Comparison of ENCODE assay signal across 23 cellular contexts in genomic region chr11:118537409-118537980, GRCh38. TPM values are rescaled to one million over a fixed set of nuclear protein-coding genes. Genes with fewer than 3 reads are reported as not detected.
DNase-seq lines count a peak whose midpoint lies in the region; ATAC-seq, FAIRE-seq and TF ChIP-seq lines count a peak whose summit lies in the region.
"Had no signal": no experiment of that assay in that cellular context is flagged by ENCODE, and none has a peak within 500 bp of the region (broad histone marks: within the 10 kb centered on the region; RNA-seq: fewer than 3 reads in every experiment).

No MANE protein-coding gene starts in this region.

- H3K27me3 ChIP-seq in GM12878 (replicated peaks in 1 of 2; ENCODE audit: control insufficient read depth in 2 of 2, insufficient read depth in 2 of 2, low read length in 1 of 2) = no peaks in the 10 kb centered on the region
- H3K27me3 ChIP-seq: SJCRH30 had no signal

- no peak for TF ChIP-seq CTCF in activated CD8-positive, alpha-beta T cell treated with anti-CD3 and anti-CD28 coated beads for 36 hours (IDR thresholded peaks at IDR 0.05)
- TF ChIP-seq CTCF in GM12878 (IDR thresholded peaks at IDR 0.05 in 2 of 3, conservative IDR thresholded peaks at IDR 0.05 in 1 of 3; ENCODE audit: control insufficient read depth in 2 of 3, extremely low read depth in 1 of 3, insufficient read depth in 1 of 3, low read depth in 3 of 3, low read length in 3 of 3) = no peak

- no peak for TF ChIP-seq EP300 in GM12878 (IDR thresholded peaks at IDR 0.05; ENCODE audit: borderline replicate concordance in 1 of 2, control insufficient read depth in 1 of 2, low read depth in 2 of 2, low read length in 2 of 2)

- H3K4me3 ChIP-seq in GM12878 = no peak overlapping the region
- H3K4me3 ChIP-seq: SJCRH30 had no signal

- H3K4me3 Mint-ChIP-seq in activated CD8-positive, alpha-beta T cell treated with anti-CD3 and anti-CD28 coated beads for 36 hours = no peak overlapping the region
- H3K4me3 Mint-ChIP-seq in activated CD8-positive, alpha-beta T cell treated with anti-CD3 and anti-CD28 coated beads, Interleukin-2, amount 10 ng/mL, durations not matched to agents 7 days and 5 days = no peak overlapping the region
- H3K4me3 Mint-ChIP-seq: B cell had no signal

- TF ChIP-seq POLR2A in GM12878 (IDR thresholded peaks at IDR 0.05; ENCODE audit: low read depth, low read length) = no peak

- H3K9me3 Mint-ChIP-seq in activated CD8-positive, alpha-beta T cell treated with anti-CD3 and anti-CD28 coated beads for 36 hours = no peaks in the 10 kb centered on the region
- no peaks in the 10 kb centered on the region for H3K9me3 Mint-ChIP-seq in activated CD8-positive, alpha-beta T cell treated with anti-CD3 and anti-CD28 coated beads, Interleukin-2, amount 10 ng/mL, durations not matched to agents 7 days and 5 days (ENCODE audit: insufficient read depth)
- H3K9me3 Mint-ChIP-seq: IgD-negative memory B cell had no signal

- H4K20me1 ChIP-seq in GM12878 (ENCODE audit: control insufficient read depth, insufficient read depth) = no peaks in the 10 kb centered on the region

- CTCF ChIA-PET in activated CD8-positive, alpha-beta T cell treated with anti-CD3 and anti-CD28 coated beads for 36 hours (lab: Charles Lee) = interaction anchor here (1.2 kb wide), 1 partner anchor 10 kb away, joined by 3 read pairs; the partner anchor contains the start of gene TTC36
- CTCF ChIA-PET in activated CD8-positive, alpha-beta T cell treated with anti-CD3 and anti-CD28 coated beads, Interleukin-2, amount 10 ng/mL, durations not matched to agents 7 days and 5 days (lab: Charles Lee) = no interaction called here
- CTCF ChIA-PET in GM12878 (lab: Yijun Ruan, JAX) = no interaction called here

- DNase-seq in activated CD8-positive, alpha-beta T cell treated with anti-CD3 and anti-CD28 coated beads for 36 hours = no peak
- DNase-seq in activated CD8-positive, alpha-beta T cell treated with anti-CD3 and anti-CD28 coated beads, Interleukin-2, amount 10 ng/mL, durations not matched to agents 7 days and 5 days = no peak
- peak; percentile 40 for DNase-seq in M059J (ENCODE audit: low read depth)
- no peak for DNase-seq in GM12878 (ENCODE audit: low read depth, low spot score)
- DNase-seq in mesenteric fat pad (ENCODE audit: low spot score) = peak; percentile 72
- no peak for DNase-seq in NCI-H446 treated with DMSO at 0.1 percent for 48 hours (lab: John Stamatoyannopoulos, UW)
- no peak for DNase-seq in activated gamma-delta T cell treated with Interleukin-2 at 50 U/mL for 16 hours
- DNase-seq: DMS53, H7, Karpas-422, NCI-H1092 treated with DMSO at 0.1 percent for 48 hours, NCI-H1436 treated with DMSO at 0.1 percent for 48 hours, NCI-H1930, NCI-H2227 treated with DMSO at 0.1 percent for 48 hours, NCI-H510A treated with DMSO at 0.1 percent for 48 hours, NCI-H748 treated with DMSO at 0.1 percent for 48 hours, SJCRH30 had no signal

- no TSS peak for BruUV-seq in GM12878 (replicated peaks; lab: Mats Ljungman, UMichigan)

- no peak overlapping the region for H3K27ac ChIP-seq in GM12878 (ENCODE audit: control insufficient read depth, insufficient read depth)
- H3K27ac ChIP-seq: SJCRH30 had no signal

- H3K36me3 ChIP-seq in GM12878 (ENCODE audit: control insufficient read depth in 2 of 2, insufficient read depth in 2 of 2, low read length in 1 of 2) = no peaks in the 10 kb centered on the region
- H3K36me3 ChIP-seq: SJCRH30 had no signal

- H3K9me3 ChIP-seq in GM12878 (replicated peaks; ENCODE audit: control insufficient read depth, insufficient read depth, low read length) = no peaks in the 10 kb centered on the region
- H3K9me3 ChIP-seq: SJCRH30 had no signal

- H3K4me2 ChIP-seq in GM12878 (ENCODE audit: control insufficient read depth, insufficient read depth) = no peak overlapping the region

- RAD21 ChIA-PET in GM12878 (lab: Charles Lee; ENCODE audit: unreplicated experiment) = no interaction called here

- FAIRE-seq in GM12878 (lab: Jason Lieb, UNC) = peak; percentile 35
- FAIRE-seq: D721Med had no signal

- H3K9ac ChIP-seq in GM12878 (ENCODE audit: control insufficient read depth, insufficient read depth, low read length) = no peak overlapping the region

- no peaks in the 10 kb centered on the region for H3K79me2 ChIP-seq in GM12878 (ENCODE audit: control insufficient read depth, insufficient read depth, low read length)

- ATAC-seq in activated CD8-positive, alpha-beta T cell treated with anti-CD3 and anti-CD28 coated beads for 36 hours = no peak
- no peak for ATAC-seq in activated CD8-positive, alpha-beta T cell treated with anti-CD3 and anti-CD28 coated beads, Interleukin-2, amount 10 ng/mL, durations not matched to agents 7 days and 5 days
- ATAC-seq in GM12878 (no peak), HG03135 (IDR thresholded peaks at IDR 0.05; ENCODE audit: unreplicated experiment) (no peak)
- ATAC-seq: Panc1 had no signal

- intact Hi-C loops in activated CD8-positive, alpha-beta T cell treated with anti-CD3 and anti-CD28 coated beads for 36 hours (cut with micrococcal nuclease) = no loop called here
- intact Hi-C loops in GM12878 (cut with micrococcal nuclease; ENCODE audit: unreplicated experiment) = no loop called here

- peaks cover 3% of the 10 kb centered on the region for H3K4me1 Mint-ChIP-seq in activated CD8-positive, alpha-beta T cell treated with anti-CD3 and anti-CD28 coated beads for 36 hours (ENCODE audit: low read depth)
- H3K4me1 Mint-ChIP-seq in activated CD8-positive, alpha-beta T cell treated with anti-CD3 and anti-CD28 coated beads, Interleukin-2, amount 10 ng/mL, durations not matched to agents 7 days and 5 days (ENCODE audit: low read depth) = peaks cover 2% of the 10 kb centered on the region
- H3K4me1 Mint-ChIP-seq: B cell had no signal

- H3K36me3 Mint-ChIP-seq in activated CD8-positive, alpha-beta T cell treated with anti-CD3 and anti-CD28 coated beads for 36 hours (ENCODE audit: low read depth) = no peaks in the 10 kb centered on the region
- H3K36me3 Mint-ChIP-seq in activated CD8-positive, alpha-beta T cell treated with anti-CD3 and anti-CD28 coated beads, Interleukin-2, amount 10 ng/mL, durations not matched to agents 7 days and 5 days (ENCODE audit: low read depth) = peaks cover 2% of the 10 kb centered on the region

- H3K4me1 ChIP-seq in GM12878 (ENCODE audit: control insufficient read depth, insufficient read depth, low read length) = no peaks in the 10 kb centered on the region
- H3K4me1 ChIP-seq: SJCRH30 had no signal

- H3K27ac Mint-ChIP-seq in activated CD8-positive, alpha-beta T cell treated with anti-CD3 and anti-CD28 coated beads for 36 hours = peak overlapping the region; percentile 30
- no peak overlapping the region for H3K27ac Mint-ChIP-seq in activated CD8-positive, alpha-beta T cell treated with anti-CD3 and anti-CD28 coated beads, Interleukin-2, amount 10 ng/mL, durations not matched to agents 7 days and 5 days
- H3K27ac Mint-ChIP-seq: B cell, IgD-negative memory B cell had no signal

- no peak overlapping the region for H2AFZ ChIP-seq in GM12878 (ENCODE audit: control insufficient read depth, low read depth, low read length)

- no peaks in the 10 kb centered on the region for H3K27me3 Mint-ChIP-seq in activated CD8-positive, alpha-beta T cell treated with anti-CD3 and anti-CD28 coated beads for 36 hours
- no peaks in the 10 kb centered on the region for H3K27me3 Mint-ChIP-seq in activated CD8-positive, alpha-beta T cell treated with anti-CD3 and anti-CD28 coated beads, Interleukin-2, amount 10 ng/mL, durations not matched to agents 7 days and 5 days (ENCODE audit: low read depth)
- H3K27me3 Mint-ChIP-seq: B cell, IgD-negative memory B cell had no signal

- POLR2A ChIA-PET in activated CD8-positive, alpha-beta T cell treated with anti-CD3 and anti-CD28 coated beads for 36 hours (lab: Charles Lee) = no interaction called here
- POLR2A ChIA-PET in activated CD8-positive, alpha-beta T cell treated with anti-CD3 and anti-CD28 coated beads, Interleukin-2, amount 10 ng/mL, durations not matched to agents 7 days and 5 days (lab: Charles Lee) = no interaction called here
- POLR2A ChIA-PET in GM12878 (lab: Charles Lee) = no interaction called here

- WGBS in GM12878 (ENCODE audit: insufficient coverage, insufficient replicate concordance, low lambda C conversion rate, missing lambda C conversion rate) = 31% methylated on average over 6 of the region's 6 CpGs

- SMC1A ChIA-PET in GM12878 (lab: Charles Lee; ENCODE audit: uncharacterized antibody, unreplicated experiment) = interaction anchor here (1.0 kb wide), 1 partner anchor 12 kb away, joined by 5 read pairs; no protein-coding TSS in a partner anchor

- TF ChIP-seq RAD21 in GM12878 (IDR thresholded peaks at IDR 0.05; ENCODE audit: insufficient read depth, low read depth, low read length) = no peak

- in situ Hi-C loops in GM12878 (cut with MboI) = no loop called here

RNA-seq across cellular contexts. Expression of gene TMEM25, which starts 6.5 kb away (rescaled TPM):
- 10 to 100 TPM in 1 of 2 experiments, 1 to 10 TPM in 1; 9.8 to 15.0 TPM for total RNA-seq in activated CD8-positive, alpha-beta T cell treated with anti-CD3 and anti-CD28 coated beads for 36 hours
- total RNA-seq in activated CD8-positive, alpha-beta T cell treated with anti-CD3 and anti-CD28 coated beads, Interleukin-2, amount 10 ng/mL, durations not matched to agents 7 days and 5 days = 1 to 10 TPM; 6.1 to 8.9 TPM
- total RNA-seq in M059J (2014; rRNA removed; shearing (Covaris generic)) = 20.9 and 22.0 TPM in 2 replicates
- total RNA-seq in GM12878 (2013; cell fraction: nucleolus; rRNA removed) = 33.7 and 45.1 TPM in 2 replicates
- total RNA-seq in GM12878 (2014; rRNA removed) (7.9 and 13.9 TPM in 2 replicates), GM12878 (2014; rRNA removed; fragmentation: Illumina TruSeq; extraction: Trizol) (4.6 and 5.2 TPM in 2 replicates), GM12878 (2021) (8.5 and 10.2 TPM in 2 replicates), mesenteric fat pad (2.7 TPM)
- polyA plus RNA-seq in GM12878 (2011; ENCODE audit: low read depth) = 3.3 TPM
- polyA plus RNA-seq in GM12878 (2011; rRNA removed) (3.3 and 5.2 TPM in 2 replicates), GM12878 (2014; fragmentation: Illumina TruSeq; extraction: Trizol) (3.5 and 7.5 TPM in 2 replicates), GM12878 (2014; fragmentation: Nextera tagmentation; extraction: Ambion mirVana) (1 to 10 TPM; 1.4 to 1.7 TPM), GM12878 (2014; rRNA removed) (7.9 and 9.4 TPM in 2 replicates), GM12878 (2016; fragmentation: Nextera tagmentation; extraction: Ambion mirVana) (1 to 10 TPM; 8.2 to 9.1 TPM)
- 7.7 and 9.1 TPM in 2 replicates for polyA plus RNA-seq in GM12878 (2011; cell fraction: cytosol; rRNA removed)
- polyA plus RNA-seq in GM12878 (2011; cell fraction: nucleus; rRNA removed) = 35.3 and 37.5 TPM in 2 replicates
- 5.8 and 6.8 TPM in 2 replicates for polyA plus RNA-seq in GM12878 (2012)
- 12.9 and 13.1 TPM in 2 replicates for polyA minus RNA-seq in GM12878 (2011; rRNA and poly(A)+ RNA removed)
- polyA minus RNA-seq in GM12878 (2011; cell fraction: cytosol; rRNA and poly(A)+ RNA removed) = 2.2 and 4.5 TPM in 2 replicates
- 18.0 and 21.9 TPM in 2 replicates for polyA minus RNA-seq in GM12878 (2011; cell fraction: nucleus; rRNA and poly(A)+ RNA removed)

RNA-seq across cellular contexts. Expression of gene TTC36, which starts 10.2 kb away (rescaled TPM):
- under 1 TPM; 0.36 to 0.43 TPM for total RNA-seq in activated CD8-positive, alpha-beta T cell treated with anti-CD3 and anti-CD28 coated beads for 36 hours
- under 1 TPM; 0.37 to 0.99 TPM for total RNA-seq in activated CD8-positive, alpha-beta T cell treated with anti-CD3 and anti-CD28 coated beads, Interleukin-2, amount 10 ng/mL, durations not matched to agents 7 days and 5 days
- 0.32 TPM in 1 of 2 replicates, not detected in the other for total RNA-seq in M059J (2014; rRNA removed; shearing (Covaris generic))
- 0.71 TPM in 1 of 2 replicates, not detected in the other for total RNA-seq in GM12878 (2013; cell fraction: nucleolus; rRNA removed)
- total RNA-seq in GM12878 (2014; rRNA removed) (0.49 TPM in 1 of 2 replicates, not detected in the other), GM12878 (2014; rRNA removed; fragmentation: Illumina TruSeq; extraction: Trizol) (not detected in 2 replicates), GM12878 (2021) (0.27 TPM in 1 of 2 replicates, not detected in the other), mesenteric fat pad (not detected)
- not detected for polyA plus RNA-seq in GM12878 (2011; ENCODE audit: low read depth)
- polyA plus RNA-seq in GM12878 (2011; rRNA removed) (not detected in 2 replicates), GM12878 (2014; fragmentation: Illumina TruSeq; extraction: Trizol) (not detected in 2 replicates), GM12878 (2014; fragmentation: Nextera tagmentation; extraction: Ambion mirVana) (not detected), GM12878 (2014; rRNA removed) (0.22 and 0.28 TPM in 2 replicates), GM12878 (2016; fragmentation: Nextera tagmentation; extraction: Ambion mirVana) (under 1 TPM; 0.59 to 0.78 TPM)
- not detected in 2 replicates for polyA plus RNA-seq in GM12878 (2011; cell fraction: cytosol; rRNA removed)
- not detected in 2 replicates for polyA plus RNA-seq in GM12878 (2011; cell fraction: nucleus; rRNA removed)
- 0.15 TPM in 1 of 2 replicates, not detected in the other for polyA plus RNA-seq in GM12878 (2012)
- not detected in 2 replicates for polyA minus RNA-seq in GM12878 (2011; rRNA and poly(A)+ RNA removed)
- not detected in 2 replicates for polyA minus RNA-seq in GM12878 (2011; cell fraction: cytosol; rRNA and poly(A)+ RNA removed)
- 0.67 TPM in 1 of 2 replicates, not detected in the other for polyA minus RNA-seq in GM12878 (2011; cell fraction: nucleus; rRNA and poly(A)+ RNA removed)
- total RNA-seq: A172, H7 had no signal

RNA-seq across cellular contexts. Expression of gene IFT46, which starts 28.2 kb away (rescaled TPM):
- total RNA-seq in activated CD8-positive, alpha-beta T cell treated with anti-CD3 and anti-CD28 coated beads for 36 hours = 10 to 100 TPM; 14.9 to 16.0 TPM
- total RNA-seq in activated CD8-positive, alpha-beta T cell treated with anti-CD3 and anti-CD28 coated beads, Interleukin-2, amount 10 ng/mL, durations not matched to agents 7 days and 5 days = 10 to 100 TPM; 12.0 to 12.3 TPM
- total RNA-seq in M059J (2014; rRNA removed; shearing (Covaris generic)) = 52.3 and 55.3 TPM in 2 replicates
- total RNA-seq in GM12878 (2013; cell fraction: nucleolus; rRNA removed) = 16.4 TPM in 2 replicates
- total RNA-seq in GM12878 (2014; rRNA removed) = 15.4 and 19.3 TPM in 2 replicates
- total RNA-seq in GM12878 (2014; rRNA removed; fragmentation: Illumina TruSeq; extraction: Trizol) = 15.0 and 15.3 TPM in 2 replicates
- total RNA-seq in GM12878 (2021) = 10.3 and 11.2 TPM in 2 replicates
- 8.8 TPM for polyA plus RNA-seq in GM12878 (2011; ENCODE audit: low read depth)
- 26.6 and 29.7 TPM in 2 replicates for polyA plus RNA-seq in GM12878 (2011; rRNA removed)
- 22.1 and 22.6 TPM in 2 replicates for polyA plus RNA-seq in GM12878 (2011; cell fraction: cytosol; rRNA removed)
- 15.3 and 18.3 TPM in 2 replicates for polyA plus RNA-seq in GM12878 (2011; cell fraction: nucleus; rRNA removed)
- polyA plus RNA-seq in GM12878 (2012) = 9.4 and 10.4 TPM in 2 replicates
- polyA plus RNA-seq in GM12878 (2014; fragmentation: Illumina TruSeq; extraction: Trizol) = 16.8 and 23.4 TPM in 2 replicates
- polyA plus RNA-seq in GM12878 (2014; fragmentation: Nextera tagmentation; extraction: Ambion mirVana) = 10 to 100 TPM; 19.4 to 21.6 TPM
- 12.6 and 14.5 TPM in 2 replicates for polyA plus RNA-seq in GM12878 (2014; rRNA removed)
- polyA plus RNA-seq in GM12878 (2016; fragmentation: Nextera tagmentation; extraction: Ambion mirVana) = 10 to 100 TPM; 14.2 to 16.6 TPM
- 22.0 and 23.3 TPM in 2 replicates for polyA minus RNA-seq in GM12878 (2011; rRNA and poly(A)+ RNA removed)
- 4.9 and 9.5 TPM in 2 replicates for polyA minus RNA-seq in GM12878 (2011; cell fraction: cytosol; rRNA and poly(A)+ RNA removed)
- 4.2 and 5.4 TPM in 2 replicates for polyA minus RNA-seq in GM12878 (2011; cell fraction: nucleus; rRNA and poly(A)+ RNA removed)
- total RNA-seq in mesenteric fat pad = 11.4 TPM

RNA-seq across cellular contexts. Expression of gene ARCN1, which starts 34.7 kb away (rescaled TPM):
- total RNA-seq in activated CD8-positive, alpha-beta T cell treated with anti-CD3 and anti-CD28 coated beads for 36 hours = 100 to 1,000 TPM; 134 to 135 TPM
- total RNA-seq in activated CD8-positive, alpha-beta T cell treated with anti-CD3 and anti-CD28 coated beads, Interleukin-2, amount 10 ng/mL, durations not matched to agents 7 days and 5 days = 100 to 1,000 TPM; 106 to 109 TPM
- total RNA-seq in M059J (2014; rRNA removed; shearing (Covaris generic)) = 246 and 304 TPM in 2 replicates
- 40.2 and 41.9 TPM in 2 replicates for total RNA-seq in GM12878 (2013; cell fraction: nucleolus; rRNA removed)
- total RNA-seq in GM12878 (2014; rRNA removed) (72.6 and 79.6 TPM in 2 replicates), GM12878 (2014; rRNA removed; fragmentation: Illumina TruSeq; extraction: Trizol) (88.9 and 99.6 TPM in 2 replicates), GM12878 (2021) (116 and 118 TPM in 2 replicates), mesenteric fat pad (176 TPM)
- polyA plus RNA-seq in GM12878 (2011; ENCODE audit: low read depth) = 77.4 TPM
- polyA plus RNA-seq in GM12878 (2011; rRNA removed) (172 and 177 TPM in 2 replicates), GM12878 (2014; fragmentation: Illumina TruSeq; extraction: Trizol) (152 and 180 TPM in 2 replicates), GM12878 (2014; fragmentation: Nextera tagmentation; extraction: Ambion mirVana) (10 to 100 TPM; 33.3 to 47.4 TPM), GM12878 (2014; rRNA removed) (90.3 and 103 TPM in 2 replicates), GM12878 (2016; fragmentation: Nextera tagmentation; extraction: Ambion mirVana) (100 to 1,000 TPM; 109 to 114 TPM)
- 133 and 164 TPM in 2 replicates for polyA plus RNA-seq in GM12878 (2011; cell fraction: cytosol; rRNA removed)
- polyA plus RNA-seq in GM12878 (2011; cell fraction: nucleus; rRNA removed) = 34.7 and 45.2 TPM in 2 replicates
- polyA plus RNA-seq in GM12878 (2012) = 84.9 and 97.1 TPM in 2 replicates
- polyA minus RNA-seq in GM12878 (2011; rRNA and poly(A)+ RNA removed) = 132 and 165 TPM in 2 replicates
- polyA minus RNA-seq in GM12878 (2011; cell fraction: cytosol; rRNA and poly(A)+ RNA removed) = 48.4 and 55.4 TPM in 2 replicates
- polyA minus RNA-seq in GM12878 (2011; cell fraction: nucleus; rRNA and poly(A)+ RNA removed) = 10.6 and 15.8 TPM in 2 replicates

Comparison
In these comparisons a context has a peak if more than half of its experiments do, and no peak if none do; other contexts are left out.
1. DNase-seq: peak in M059J (single experiment) and mesenteric fat pad (single experiment); none in activated CD8-positive, alpha-beta T cell treated with anti-CD3 and anti-CD28 coated beads for 36 hours (single experiment), activated CD8-positive, alpha-beta T cell treated with anti-CD3 and anti-CD28 coated beads, Interleukin-2, amount 10 ng/mL, durations not matched to agents 7 days and 5 days (single experiment), GM12878 (single experiment), NCI-H446 treated with DMSO at 0.1 percent for 48 hours (single experiment) and activated gamma-delta T cell treated with Interleukin-2 at 50 U/mL for 16 hours (single experiment).